15 cellular contexts compared by ENCODE assay signal in genomic region chr2:65020943-65021528, GRCh38.
"Had no signal": no experiment of that assay in that cellular context is flagged by ENCODE, and none has a peak within 500 bp of the region (broad histone marks: within the 10 kb centered on the region; RNA-seq: fewer than 3 reads in every experiment).

No MANE protein-coding gene starts in this region.

- H3K4me3 Mint-ChIP-seq: naive thymus-derived CD8-positive, alpha-beta T cell had no signal

- H3K27me3 Mint-ChIP-seq: naive thymus-derived CD8-positive, alpha-beta T cell had no signal

- H3K9me3 ChIP-seq: colonic mucosa, mucosa of descending colon, right atrium auricular region, tibial artery, upper lobe of right lung, vagina had no signal

- H3K4me3 ChIP-seq: colonic mucosa, mucosa of descending colon, right atrium auricular region, tibial artery, upper lobe of right lung, vagina had no signal

- H3K4me1 ChIP-seq: tibial artery, vagina had no signal

- H3K27me3 ChIP-seq: colonic mucosa, right atrium auricular region, tibial artery, upper lobe of right lung, vagina had no signal

- ATAC-seq: left colon; mucosa of descending colon; naive thymus-derived CD8-positive, alpha-beta T cell; stimulated activated naive CD8-positive, alpha-beta T cell treated with anti-CD3 and anti-CD28 coated beads, Interleukin-15, Interleukin-2, amounts not matched to agents 100 U/mL and 50 U/mL, for 24 hours; upper lobe of right lung had no signal

- H3K36me3 ChIP-seq: colonic mucosa had no signal

- DNase-seq: colonic mucosa; dermis blood vessel endothelial cell; foreskin melanocyte; hippocampal formation; left colon; mammary epithelial cell; mucosa of descending colon; naive thymus-derived CD8-positive, alpha-beta T cell; small intestine; stimulated activated CD4-positive, alpha-beta T cell treated with anti-CD3 and anti-CD28 coated beads, Interleukin-12 subunit alpha, Interleukin-12 subunit beta, amount 100 ng/mL, for 4 hours; stimulated activated naive CD8-positive, alpha-beta T cell treated with anti-CD3 and anti-CD28 coated beads, Interleukin-15, Interleukin-2, amounts not matched to agents 100 U/mL and 50 U/mL, for 24 hours; tibial artery; upper lobe of right lung had no signal

- H3K9me3 Mint-ChIP-seq: naive thymus-derived CD8-positive, alpha-beta T cell had no signal

- H3K27ac ChIP-seq: colonic mucosa, right atrium auricular region, tibial artery, upper lobe of right lung, vagina had no signal
